1 cellular context compared by ENCODE assay signal in genomic region chr12:113162102-113163029, GRCh38.
TF ChIP-seq lines count a peak whose summit lies in the region.

No MANE protein-coding gene starts in this region.

TF ChIP-seq in H1, 55 proteins besides CTCF, POLR2A, EP300 and RAD21:
- TF ChIP-seq ASH2L (IDR thresholded peaks at IDR 0.05; ENCODE audit: low read length), result peak; percentile 61
- peak; percentile 64; the same call in 1 of the 2 replicates for TF ChIP-seq RBBP5 (IDR thresholded peaks at IDR 0.05; ENCODE audit: borderline replicate concordance, low read depth, low read length)
- no peak for TF ChIP-seq TCF12 (IDR thresholded peaks at IDR 0.05; ENCODE audit: low read depth, low read length)
- TF ChIP-seq SP1 (IDR thresholded peaks at IDR 0.05; ENCODE audit: low read depth, low read length), result no peak
- no peak for TF ChIP-seq USF2 (IDR thresholded peaks at IDR 0.05; ENCODE audit: low read length)
- TF ChIP-seq SAP30 (IDR thresholded peaks at IDR 0.05; ENCODE audit: insufficient read depth, insufficient replicate concordance, low read length), result peak; percentile 38
- no peak for TF ChIP-seq SRF (IDR thresholded peaks at IDR 0.05; ENCODE audit: low read depth, low read length)
- no peak for TF ChIP-seq CHD1 (IDR thresholded peaks at IDR 0.05; ENCODE audit: low read depth, low read length)
- TF ChIP-seq SIN3A (conservative IDR thresholded peaks at IDR 0.05 in 1 of 2, IDR thresholded peaks at IDR 0.05 in 1 of 2; ENCODE audit: low read depth in 1 of 2, low read length in 2 of 2), result peak in 1 of 2 experiments; percentile 42; a peak in 1 of 4 replicates
